In the genomic region with DNA sequence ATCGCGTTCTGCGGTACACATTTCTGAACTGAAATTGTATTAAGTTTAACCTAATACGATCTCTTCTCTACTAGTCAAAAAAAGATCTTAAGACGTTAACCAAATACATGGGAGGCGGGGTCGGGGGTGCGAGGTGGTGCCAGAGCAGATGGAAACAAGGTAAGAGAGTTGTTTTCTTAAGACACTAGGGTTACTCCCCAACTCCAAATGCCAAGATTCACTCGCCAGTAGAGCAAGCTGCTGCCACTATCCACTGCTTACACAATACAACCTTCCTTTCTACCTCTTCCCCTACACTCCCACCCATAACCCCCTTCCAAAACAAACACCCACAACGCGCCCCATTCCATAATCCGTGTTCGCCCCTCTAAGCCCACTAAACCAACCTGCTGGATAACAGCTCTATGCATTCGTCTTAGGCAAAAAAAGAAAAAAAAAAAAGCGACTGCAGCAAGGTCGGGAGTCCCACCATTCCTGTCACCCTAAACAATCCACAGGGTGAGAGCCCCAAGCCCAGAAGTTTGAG, we compare ENCODE assay signal across 8 cellular contexts. TPM values are rescaled to one million over a fixed set of nuclear protein-coding genes. Genes with fewer than 3 reads are reported as not detected.
DNase-seq lines count a peak whose midpoint lies in the region; ATAC-seq and TF ChIP-seq lines count a peak whose summit lies in the region.

No MANE protein-coding gene starts in this region.

- no peak for ATAC-seq in GM21737 (IDR thresholded peaks at IDR 0.05; ENCODE audit: unreplicated experiment)
- no peak for ATAC-seq in GM19463 (IDR thresholded peaks at IDR 0.05; ENCODE audit: unreplicated experiment)

- peaks cover 17% of the 10 kb centered on the region for H3K27me3 Mint-ChIP-seq in neural crest cell (ENCODE audit: low read depth)

- H3K36me3 Mint-ChIP-seq in neural crest cell (ENCODE audit: low read depth), result no peaks in the 10 kb centered on the region

- no peaks in the 10 kb centered on the region for H3K9me3 Mint-ChIP-seq in neural crest cell

- H3K4me1 Mint-ChIP-seq in neural crest cell, result peaks cover 33% of the 10 kb centered on the region

- H3K4me3 ChIP-seq in H7 (ENCODE audit: insufficient read depth, low read depth, low read length), result peak overlapping the region; percentile 94
- peak overlapping the region; percentile 87 for H3K4me3 ChIP-seq in WI38 (ENCODE audit: low read depth, low read length)

- H3K27me3 ChIP-seq in H7 (ENCODE audit: control insufficient read depth, insufficient read depth, low read length), result peaks cover 17% of the 10 kb centered on the region

- peak overlapping the region; percentile 87 for H3K27ac Mint-ChIP-seq in neural crest cell (ENCODE audit: unreplicated experiment)

- no peak for TF ChIP-seq CTCF in WI38 (IDR thresholded peaks at IDR 0.05; ENCODE audit: low read depth, low read length)
- no peak for TF ChIP-seq CTCF in neural crest cell (conservative IDR thresholded peaks at IDR 0.05)

- H3K36me3 ChIP-seq in H7 (replicated peaks; ENCODE audit: control insufficient read depth, insufficient read depth, low read length), result no peaks in the 10 kb centered on the region

- H3K4me3 Mint-ChIP-seq in neural crest cell, result peak overlapping the region; percentile 97

- DNase-seq in AG20443 (ENCODE audit: low spot score) (peak; percentile 15), H7 (peak; percentile 17), erythroblast (lab: John Stamatoyannopoulos, UW) (peak; percentile 43 to 52), neural crest cell (ENCODE audit: low read depth, low spot score) (peak; percentile 8), NCI-H128 (lab: John Stamatoyannopoulos, UW; ENCODE audit: unreplicated experiment) (no peak)

- TF ChIP-seq POLR2A in erythroblast (IDR thresholded peaks at IDR 0.05; ENCODE audit: low read length), result no peak

RNA-seq across cellular contexts. Expression of a gene that starts 1.3 kb away (rescaled TPM):
- total RNA-seq in H7 (2014; rRNA removed; shearing (Covaris generic)), result 12.4 and 21.4 TPM in 2 replicates
- 26.1 and 29.0 TPM in 2 replicates for total RNA-seq in neural crest cell
